ENCODE assay signal across 22 cellular contexts in genomic region chr3:87468235-87468634, GRCh38.
DNase-seq lines count a peak whose midpoint lies in the region; ATAC-seq, FAIRE-seq and TF ChIP-seq lines count a peak whose summit lies in the region.
"Had no signal": no experiment of that assay in that cellular context is flagged by ENCODE, and none has a peak within 500 bp of the region (broad histone marks: within the 10 kb centered on the region; RNA-seq: fewer than 3 reads in every experiment).

No MANE protein-coding gene starts in this region.

- H3K9me3 ChIP-seq in GM12878 (replicated peaks; ENCODE audit: control insufficient read depth, insufficient read depth, low read length): no peaks in the 10 kb centered on the region
- H3K9me3 ChIP-seq: BE2C, HAP-1 had no signal

- no peak overlapping the region for H2AFZ ChIP-seq in GM12878 (ENCODE audit: control insufficient read depth, low read depth, low read length)

- RAD21 ChIA-PET in GM12878 (lab: Charles Lee; ENCODE audit: unreplicated experiment): no interaction called here

- intact Hi-C loops in GM12878 (cut with micrococcal nuclease; ENCODE audit: unreplicated experiment): no loop called here

- no peak for TF ChIP-seq RAD21 in GM12878 (IDR thresholded peaks at IDR 0.05; ENCODE audit: insufficient read depth, low read depth, low read length)

- H3K9ac ChIP-seq in GM12878 (ENCODE audit: control insufficient read depth, insufficient read depth, low read length): no peak overlapping the region
- H3K9ac ChIP-seq: BLaER1 treated with 17β-estradiol and CSF1 and Interleukin-3, amounts not matched to agents 10 nM and 100 nM had no signal

- H3K4me3 ChIP-seq in GM12878: no peak overlapping the region
- H3K4me3 ChIP-seq: A549; BLaER1 treated with 17β-estradiol and CSF1 and Interleukin-3, amounts not matched to agents 10 nM and 100 nM; HAP-1 had no signal

- H3K27me3 ChIP-seq in GM12878 (replicated peaks in 1 of 2; ENCODE audit: control insufficient read depth in 2 of 2, insufficient read depth in 2 of 2, low read length in 1 of 2): no peaks in the 10 kb centered on the region
- H3K27me3 ChIP-seq: BE2C; BLaER1 treated with 17β-estradiol and CSF1 and Interleukin-3, amounts not matched to agents 10 nM and 100 nM had no signal

- no peak for TF ChIP-seq EP300 in GM12878 (IDR thresholded peaks at IDR 0.05; ENCODE audit: borderline replicate concordance in 1 of 2, control insufficient read depth in 1 of 2, low read depth in 2 of 2, low read length in 2 of 2)

- in situ Hi-C loops in GM12878 (cut with MboI): no loop called here

- CTCF ChIA-PET in GM12878 (lab: Yijun Ruan, JAX): no interaction called here

- DNase-seq in GM12891 (ENCODE audit: insufficient read length, low spot score) (no peak), OCI-M1 (lab: John Stamatoyannopoulos, UW) (peak; percentile 5), GM12878 (ENCODE audit: low read depth, low spot score) (no peak), myocyte (ENCODE audit: low read depth) (peak; percentile 13), HCEC 1CT (no peak), NCI-H82 treated with DMSO at 0.1 percent for 48 hours (lab: John Stamatoyannopoulos, UW; ENCODE audit: unreplicated experiment) (no peak), GM20000 (ENCODE audit: low spot score) (no peak)
- DNase-seq: 8988T; ACHN; AML-193; BE2C; Calu3; CD4-positive, alpha-beta T cell; COR-L47; DMS53; DMS79 treated with DMSO at 0.1 percent for 48 hours; GF-D8; GOT3 had no signal

- no peak for ATAC-seq in GM12878

- no TSS peak for BruUV-seq in GM12878 (replicated peaks; lab: Mats Ljungman, UMichigan)

- TF ChIP-seq CTCF in GM12878 (IDR thresholded peaks at IDR 0.05 in 2 of 3, conservative IDR thresholded peaks at IDR 0.05 in 1 of 3; ENCODE audit: control insufficient read depth in 2 of 3, extremely low read depth in 1 of 3, insufficient read depth in 1 of 3, low read depth in 3 of 3, low read length in 3 of 3) (no peak), GM20000 (IDR thresholded peaks at IDR 0.05; ENCODE audit: extremely low read depth, missing control alignments) (no peak)

- no peaks in the 10 kb centered on the region for H4K20me1 ChIP-seq in GM12878 (ENCODE audit: control insufficient read depth, insufficient read depth)
- H4K20me1 ChIP-seq: BLaER1 treated with 17β-estradiol and CSF1 and Interleukin-3, amounts not matched to agents 10 nM and 100 nM had no signal

- H3K79me2 ChIP-seq in GM12878 (ENCODE audit: control insufficient read depth, insufficient read depth, low read length): no peaks in the 10 kb centered on the region

- H3K27ac ChIP-seq in GM12878 (ENCODE audit: control insufficient read depth, insufficient read depth): no peak overlapping the region
- H3K27ac ChIP-seq: BLaER1 treated with 17β-estradiol and CSF1 and Interleukin-3, amounts not matched to agents 10 nM and 100 nM had no signal

- FAIRE-seq in GM12891 (lab: Jason Lieb, UNC) (no peak), GM12878 (lab: Jason Lieb, UNC) (peak; percentile 64)
- FAIRE-seq: A549, H54 had no signal

- SMC1A ChIA-PET in GM12878 (lab: Charles Lee; ENCODE audit: uncharacterized antibody, unreplicated experiment): no interaction called here

- TF ChIP-seq POLR2A in GM12891 (IDR thresholded peaks at IDR 0.05; ENCODE audit: low read depth, low read length) (no peak), GM12878 (IDR thresholded peaks at IDR 0.05; ENCODE audit: low read depth, low read length) (no peak)

- 3% methylated on average over 2 of the region's 2 CpGs for WGBS in GM12878 (ENCODE audit: insufficient coverage, insufficient replicate concordance, low lambda C conversion rate, missing lambda C conversion rate)

- POLR2A ChIA-PET in GM12878 (lab: Charles Lee): no interaction called here

- no peaks in the 10 kb centered on the region for H3K4me1 ChIP-seq in GM12878 (ENCODE audit: control insufficient read depth, insufficient read depth, low read length)
- H3K4me1 ChIP-seq: A549; BE2C; BLaER1 treated with 17β-estradiol and CSF1 and Interleukin-3, amounts not matched to agents 10 nM and 100 nM; HAP-1 had no signal

- no peak overlapping the region for H3K4me2 ChIP-seq in GM12878 (ENCODE audit: control insufficient read depth, insufficient read depth)
- H3K4me2 ChIP-seq: A549; BLaER1 treated with 17β-estradiol and CSF1 and Interleukin-3, amounts not matched to agents 10 nM and 100 nM had no signal

- no peaks in the 10 kb centered on the region for H3K36me3 ChIP-seq in GM12878 (ENCODE audit: control insufficient read depth in 2 of 2, insufficient read depth in 2 of 2, low read length in 1 of 2)
- H3K36me3 ChIP-seq: BE2C; BLaER1 treated with 17β-estradiol and CSF1 and Interleukin-3, amounts not matched to agents 10 nM and 100 nM; HAP-1 had no signal

TF ChIP-seq in GM12891, 5 proteins besides CTCF, POLR2A, EP300 and RAD21:
- TF ChIP-seq POLR2AphosphoS5 (IDR thresholded peaks at IDR 0.05; ENCODE audit: low read depth, low read length) (no peak), SPI1 (IDR thresholded peaks at IDR 0.05; ENCODE audit: low read depth, low read length) (peak; percentile 58)

TF ChIP-seq in GM12878, 131 proteins besides CTCF, POLR2A, EP300 and RAD21:
- TF ChIP-seq RELB (IDR thresholded peaks at IDR 0.05; ENCODE audit: low read depth) (no peak), SPI1 (IDR thresholded peaks at IDR 0.05; ENCODE audit: borderline replicate concordance, insufficient read depth, low read depth, low read length) (0 out of 2 replicates have a peak, but pooled peaks have one; percentile 40), ZNF217 (IDR thresholded peaks at IDR 0.05) (no peak)

Comparison
In these comparisons a context has a peak if more than half of its experiments do, and no peak if none do; other contexts are left out.
1. DNase-seq: peak in OCI-M1 (single experiment) and myocyte (single experiment); none in GM12891 (single experiment), GM12878 (single experiment), HCEC 1CT (single experiment), NCI-H82 treated with DMSO at 0.1 percent for 48 hours (single experiment) and GM20000 (single experiment).